Comparison of ENCODE assay signal across 35 cellular contexts in the genomic region with DNA sequence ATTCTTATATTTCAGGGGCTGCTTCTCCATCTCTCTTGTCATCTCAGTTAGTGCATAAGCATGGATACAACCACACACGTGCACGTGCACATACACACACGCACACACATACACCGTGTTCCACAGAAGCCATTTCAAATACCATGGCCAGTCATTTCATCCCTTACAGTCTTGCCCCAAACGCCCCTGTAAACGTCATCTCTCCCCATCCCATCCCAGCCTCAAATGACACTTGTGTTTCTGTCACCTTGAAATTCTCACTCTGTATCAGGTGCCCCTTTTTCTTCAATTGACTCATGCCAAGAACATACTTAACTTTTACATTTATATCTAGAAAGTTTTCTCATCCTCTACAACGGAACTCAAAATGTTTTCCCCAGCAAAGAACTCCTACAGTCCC.
"Had no signal": no experiment of that assay in that cellular context is flagged by ENCODE, and none has a peak within 500 bp of the region (broad histone marks: within the 10 kb centered on the region; RNA-seq: fewer than 3 reads in every experiment).

No MANE protein-coding gene starts in this region.

- H3K4me3 ChIP-seq: adrenal gland, body of pancreas, breast epithelium had no signal

- H3K27ac Mint-ChIP-seq: activated CD4-positive, alpha-beta memory T cell treated with anti-CD3 and anti-CD28 coated beads, Interleukin-2, amount 10 ng/mL, durations not matched to agents 7 days and 5 days; activated CD4-positive, alpha-beta T cell treated with anti-CD3 and anti-CD28 coated beads for 36 hours; activated CD4-positive, alpha-beta T cell treated with anti-CD3 and anti-CD28 coated beads, Interleukin-2, amount 10 ng/mL, durations not matched to agents 7 days and 5 days; activated CD8-positive, alpha-beta memory T cell treated with anti-CD3 and anti-CD28 coated beads, Interleukin-2, amount 10 ng/mL, durations not matched to agents 7 days and 5 days; activated CD8-positive, alpha-beta T cell treated with anti-CD3 and anti-CD28 coated beads, Interleukin-2, amount 10 ng/mL, durations not matched to agents 7 days and 5 days; activated naive CD4-positive, alpha-beta T cell treated with anti-CD3 and anti-CD28 coated beads for 36 hours; activated naive CD4-positive, alpha-beta T cell treated with anti-CD3 and anti-CD28 coated beads, Interleukin-2, amount 50 U/mL, for 72 hours; activated naive CD8-positive, alpha-beta T cell treated with anti-CD3 and anti-CD28 coated beads for 36 hours; T-helper 1 cell treated with Interleukin-12 subunit alpha and Interleukin-12 subunit beta and Interleukin-4 antibody, amounts not matched to agents 30 μg/mL and 1 μg/mL, for 36 hours; T-helper 2 cell treated with Interferon-gamma antibody and Interleukin-4, amounts not matched to agents 5 μg/mL and 100 μg/mL, for 36 hours; WTC11 had no signal

- H3K4me1 Mint-ChIP-seq: WTC11 had no signal

- DNase-seq: activated CD4-positive, alpha-beta memory T cell treated with anti-CD3 and anti-CD28 coated beads, Interleukin-2, amount 10 ng/mL, durations not matched to agents 7 days and 5 days; activated CD4-positive, alpha-beta T cell treated with anti-CD3 and anti-CD28 coated beads for 1 hour; activated CD4-positive, alpha-beta T cell treated with anti-CD3 and anti-CD28 coated beads for 36 hours; activated CD4-positive, alpha-beta T cell treated with anti-CD3 and anti-CD28 coated beads for 48 hours; activated CD4-positive, alpha-beta T cell treated with anti-CD3 and anti-CD28 coated beads, Interleukin-2, amount 10 ng/mL, durations not matched to agents 7 days and 5 days; activated CD4-positive, alpha-beta T cell treated with anti-CD3 and anti-CD28 coated beads, Interleukin-2, amount 50 U/mL, for 48 hours; activated CD4-positive, CD25-positive, alpha-beta regulatory T cell; activated CD8-positive, alpha-beta memory T cell treated with anti-CD3 and anti-CD28 coated beads for 24 hours; activated CD8-positive, alpha-beta memory T cell treated with anti-CD3 and anti-CD28 coated beads, Interleukin-2, amount 10 ng/mL, durations not matched to agents 7 days and 5 days; activated CD8-positive, alpha-beta memory T cell treated with anti-CD3 and anti-CD28 coated beads, Interleukin-2, amount 50 U/mL, for 48 hours; activated CD8-positive, alpha-beta T cell treated with anti-CD3 and anti-CD28 coated beads, Interleukin-2, amount 10 ng/mL, durations not matched to agents 7 days and 5 days; activated effector memory CD4-positive, alpha-beta T cell treated with anti-CD3 and anti-CD28 coated beads, Interleukin-2, amount 50 U/mL, for 16 hours; activated gamma-delta T cell treated with Interleukin-2 at 50 U/mL for 16 hours; activated naive CD4-positive, alpha-beta T cell; activated naive CD4-positive, alpha-beta T cell treated with anti-CD3 and anti-CD28 coated beads for 36 hours; activated naive CD4-positive, alpha-beta T cell treated with anti-CD3 and anti-CD28 coated beads, Interleukin-2, amount 50 U/mL, for 16 hours; activated naive CD8-positive, alpha-beta T cell treated with anti-CD3 and anti-CD28 coated beads for 36 hours; activated T-cell treated with anti-CD3 and anti-CD28 coated beads, Interleukin-2, amount 50 U/mL, for 1 hour; activated T-cell treated with anti-CD3 and anti-CD28 coated beads, Interleukin-2, amount 50 U/mL, for 4 hours; adrenal gland; amniotic stem cell; aorta; body of pancreas; brain microvascular endothelial cell; central memory CD4-positive, alpha-beta T cell; SW 1271; T-helper 1 cell; T-helper 9 cell; WERI-Rb-1 had no signal

- H3K9me3 Mint-ChIP-seq: activated CD4-positive, alpha-beta memory T cell treated with anti-CD3 and anti-CD28 coated beads, Interleukin-2, amount 10 ng/mL, durations not matched to agents 7 days and 5 days; activated T-cell treated with anti-CD3 and anti-CD28 coated beads, Interleukin-2, amount 50 U/mL, for 4 hours; T-helper 1 cell treated with Interleukin-12 subunit alpha and Interleukin-12 subunit beta and Interleukin-4 antibody, amounts not matched to agents 30 μg/mL and 1 μg/mL, for 36 hours; T-helper 2 cell treated with Interferon-gamma antibody and Interleukin-4, amounts not matched to agents 5 μg/mL and 100 μg/mL, for 36 hours had no signal

- H3K4me3 Mint-ChIP-seq: activated CD4-positive, alpha-beta memory T cell treated with anti-CD3 and anti-CD28 coated beads, Interleukin-2, amount 10 ng/mL, durations not matched to agents 7 days and 5 days; activated CD4-positive, alpha-beta T cell treated with anti-CD3 and anti-CD28 coated beads for 36 hours; activated CD4-positive, alpha-beta T cell treated with anti-CD3 and anti-CD28 coated beads, Interleukin-2, amount 10 ng/mL, durations not matched to agents 7 days and 5 days; activated CD8-positive, alpha-beta memory T cell treated with anti-CD3 and anti-CD28 coated beads, Interleukin-2, amount 10 ng/mL, durations not matched to agents 7 days and 5 days; activated CD8-positive, alpha-beta T cell treated with anti-CD3 and anti-CD28 coated beads, Interleukin-2, amount 10 ng/mL, durations not matched to agents 7 days and 5 days; activated naive CD4-positive, alpha-beta T cell treated with anti-CD3 and anti-CD28 coated beads for 36 hours; activated naive CD8-positive, alpha-beta T cell treated with anti-CD3 and anti-CD28 coated beads for 36 hours; activated T-cell treated with anti-CD3 and anti-CD28 coated beads, Interleukin-2, amount 50 U/mL, for 4 hours; T-helper 1 cell treated with Interleukin-12 subunit alpha and Interleukin-12 subunit beta and Interleukin-4 antibody, amounts not matched to agents 30 μg/mL and 1 μg/mL, for 36 hours; T-helper 2 cell treated with Interferon-gamma antibody and Interleukin-4, amounts not matched to agents 5 μg/mL and 100 μg/mL, for 36 hours; WTC11 had no signal

- H3K9me3 ChIP-seq: adrenal gland, body of pancreas, breast epithelium had no signal

- ATAC-seq: activated CD4-positive, alpha-beta T cell treated with anti-CD3 and anti-CD28 coated beads for 36 hours; activated CD4-positive, CD25-positive, alpha-beta regulatory T cell treated with anti-CD3 and anti-CD28 coated beads, Interleukin-2, amount 50 U/mL, for 24 hours; activated CD8-positive, alpha-beta memory T cell treated with anti-CD3 and anti-CD28 coated beads, Interleukin-2, amount 10 ng/mL, durations not matched to agents 7 days and 5 days; activated CD8-positive, alpha-beta T cell treated with anti-CD3 and anti-CD28 coated beads, Interleukin-2, amount 10 ng/mL, durations not matched to agents 7 days and 5 days; activated naive CD4-positive, alpha-beta T cell treated with anti-CD3 and anti-CD28 coated beads, Interleukin-2, amount 50 U/mL, for 72 hours; activated T-cell treated with anti-CD3 and anti-CD28 coated beads, Interleukin-2, amount 50 U/mL, for 4 hours; body of pancreas; WTC11 had no signal

- H3K4me1 ChIP-seq: adrenal gland, body of pancreas, breast epithelium had no signal

- H3K36me3 Mint-ChIP-seq: activated naive CD4-positive, alpha-beta T cell treated with anti-CD3 and anti-CD28 coated beads, Interleukin-2, amount 50 U/mL, for 72 hours; activated naive CD8-positive, alpha-beta T cell treated with anti-CD3 and anti-CD28 coated beads for 36 hours; WTC11 had no signal

- H3K27ac ChIP-seq: adrenal gland, body of pancreas, brain microvascular endothelial cell, breast epithelium, WERI-Rb-1 had no signal

- H3K36me3 ChIP-seq: adrenal gland, brain microvascular endothelial cell, breast epithelium, WERI-Rb-1 had no signal

- H3K27me3 ChIP-seq: adrenal gland, body of pancreas, brain microvascular endothelial cell, breast epithelium had no signal
